ENCODE assay signal across 13 cellular contexts in the genomic region with DNA sequence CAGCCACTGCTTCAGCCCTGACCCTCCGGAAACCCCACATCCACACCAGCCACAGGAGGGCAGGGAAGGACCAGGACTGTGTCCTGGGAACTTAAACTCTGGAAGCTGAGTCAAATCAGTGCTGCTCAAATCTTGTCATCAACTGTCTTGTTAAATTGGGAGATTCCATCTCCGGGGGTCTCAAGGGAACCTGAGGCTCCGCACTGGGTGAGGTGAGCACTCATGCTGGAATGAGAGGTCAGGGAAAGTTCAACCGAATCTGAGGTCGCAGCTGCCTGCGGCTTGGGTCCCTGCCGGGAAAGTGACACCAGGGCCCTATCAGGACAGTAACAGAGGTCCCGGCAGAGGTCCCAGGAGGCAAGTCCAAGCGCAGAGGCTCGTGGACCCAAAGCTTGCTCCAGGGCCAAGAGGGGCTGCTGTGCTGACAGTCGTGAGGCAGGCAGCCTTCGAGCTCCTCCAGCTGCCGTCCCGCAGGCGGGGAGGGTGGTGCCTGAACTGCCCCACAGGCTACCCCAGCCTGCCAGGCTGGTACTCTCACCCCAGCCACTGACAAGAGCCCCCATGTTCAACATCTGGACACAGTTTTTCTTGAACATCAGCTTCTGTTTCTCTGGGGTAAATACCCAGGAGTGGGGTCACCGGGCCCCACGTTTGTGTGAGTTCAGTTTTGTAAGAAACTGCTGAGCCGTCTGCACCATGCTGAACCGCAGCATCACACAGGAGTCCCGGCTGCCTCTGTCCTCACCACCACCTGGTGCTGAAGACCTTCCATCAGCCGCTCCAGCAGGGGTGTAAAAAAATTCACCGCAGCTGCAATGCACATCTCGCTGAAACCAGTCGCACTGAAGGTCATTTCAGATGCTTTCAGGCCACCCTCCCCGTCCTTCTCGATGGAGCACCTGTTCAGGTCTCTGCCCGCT.
DNase-seq lines count a peak whose midpoint lies in the region; ATAC-seq and TF ChIP-seq lines count a peak whose summit lies in the region.
"Had no signal": no experiment of that assay in that cellular context is flagged by ENCODE, and none has a peak within 500 bp of the region (broad histone marks: within the 10 kb centered on the region; RNA-seq: fewer than 3 reads in every experiment).

No MANE protein-coding gene starts in this region.

- H3K27me3 ChIP-seq in heart left ventricle = no peaks in the 10 kb centered on the region
- no peaks in the 10 kb centered on the region for H3K27me3 ChIP-seq in parathyroid adenoma (ENCODE audit: control insufficient read depth, insufficient read depth, low read length)
- H3K27me3 ChIP-seq: suprapubic skin had no signal

- no peak overlapping the region for H2AFZ ChIP-seq in parathyroid adenoma
- H2AFZ ChIP-seq: PC-9 had no signal

- TF ChIP-seq POLR2A in heart left ventricle (IDR thresholded peaks at IDR 0.05) = no peak

- DNase-seq in EH (ENCODE audit: low read depth) (peak; percentile 61), heart left ventricle (peak; percentile 52 to 81 (median 70)), activated gamma-delta T cell treated with Interleukin-2 at 50 U/mL for 16 hours (no peak)
- DNase-seq in stimulated activated naive CD8-positive, alpha-beta T cell treated with anti-CD3 and anti-CD28 coated beads, Interleukin-15, Interleukin-2, amounts not matched to agents 100 U/mL and 50 U/mL, for 24 hours = no peak
- DNase-seq in activated CD4-positive, alpha-beta T cell treated with anti-CD3 and anti-CD28 coated beads, Interleukin-2, amount 50 U/mL, for 4 hours = no peak
- DNase-seq: activated CD4-positive, alpha-beta T cell treated with anti-CD3 and anti-CD28 coated beads for 48 hours; midbrain had no signal

- H3K27ac ChIP-seq in heart left ventricle (no peak overlapping the region), parathyroid adenoma (no peak overlapping the region)
- H3K27ac ChIP-seq: PC-9, suprapubic skin had no signal

- H3K79me2 ChIP-seq in parathyroid adenoma = peaks cover 18% of the 10 kb centered on the region

- H3K9me3 ChIP-seq in heart left ventricle = no peaks in the 10 kb centered on the region
- no peaks in the 10 kb centered on the region for H3K9me3 ChIP-seq in parathyroid adenoma (ENCODE audit: control insufficient read depth, low read length)
- H3K9me3 ChIP-seq: suprapubic skin had no signal

- H3K4me2 ChIP-seq in parathyroid adenoma (ENCODE audit: low read length) = no peak overlapping the region
- H3K4me2 ChIP-seq: PC-9 had no signal

- intact Hi-C loops in heart left ventricle (cut with DNase I) = loop anchor here in 4 of 10 donors (5.0 to 10.0 kb wide), 4 partner anchors 196 to 209 kb away; no protein-coding TSS in a partner anchor

- no peak overlapping the region for H3K9ac ChIP-seq in parathyroid adenoma

- H3K4me3 ChIP-seq in WI38 (ENCODE audit: low read depth, low read length) = no peak overlapping the region
- H3K4me3 ChIP-seq in heart left ventricle = no peak overlapping the region
- H3K4me3 ChIP-seq in parathyroid adenoma (ENCODE audit: low read depth, low read length) = no peak overlapping the region
- H3K4me3 ChIP-seq: PC-9, suprapubic skin had no signal

- H3K4me1 ChIP-seq in heart left ventricle (peaks cover 0 to 39% (median 13%) of the 10 kb centered on the region in 12 donors), parathyroid adenoma (peaks cover 11% of the 10 kb centered on the region)

- WGBS in heart left ventricle, 4 donors = 55 to 64% (median 63%) methylated on average over 20 to 27 of the region's 27 CpGs

- TF ChIP-seq CTCF in WI38 (IDR thresholded peaks at IDR 0.05; ENCODE audit: low read depth, low read length) = peak; percentile 40
- peak in 8 of 12 donors; percentile 18 to 42 (median 34) for TF ChIP-seq CTCF in heart left ventricle (IDR thresholded peaks at IDR 0.05)
- TF ChIP-seq CTCF in parathyroid adenoma (IDR thresholded peaks at IDR 0.05) = peak; percentile 19

- H3K36me3 ChIP-seq in heart left ventricle = no peaks in the 10 kb centered on the region
- no peaks in the 10 kb centered on the region for H3K36me3 ChIP-seq in parathyroid adenoma (ENCODE audit: control insufficient read depth, insufficient read depth, low read length)
- H3K36me3 ChIP-seq: suprapubic skin had no signal

- ATAC-seq in heart left ventricle (peak; percentile 41 to 80 (median 79)), GM21576 (IDR thresholded peaks at IDR 0.05; ENCODE audit: unreplicated experiment) (no peak)
- ATAC-seq in stimulated activated naive CD8-positive, alpha-beta T cell treated with anti-CD3 and anti-CD28 coated beads, Interleukin-15, Interleukin-2, amounts not matched to agents 100 U/mL and 50 U/mL, for 24 hours = no peak
- ATAC-seq: esophagus mucosa had no signal

Comparison
In these comparisons a context has a peak if more than half of its experiments do, and no peak if none do; other contexts are left out.
1. DNase-seq: peak in EH (single experiment) and heart left ventricle (5 of 5); none in stimulated activated naive CD8-positive, alpha-beta T cell treated with anti-CD3 and anti-CD28 coated beads, Interleukin-15, Interleukin-2, amounts not matched to agents 100 U/mL and 50 U/mL, for 24 hours (single experiment), activated CD4-positive, alpha-beta T cell treated with anti-CD3 and anti-CD28 coated beads, Interleukin-2, amount 50 U/mL, for 4 hours (0 of 2) and activated gamma-delta T cell treated with Interleukin-2 at 50 U/mL for 16 hours (single experiment).
2. ATAC-seq: peak in heart left ventricle (4 of 4); none in stimulated activated naive CD8-positive, alpha-beta T cell treated with anti-CD3 and anti-CD28 coated beads, Interleukin-15, Interleukin-2, amounts not matched to agents 100 U/mL and 50 U/mL, for 24 hours (single experiment) and GM21576 (single experiment).
3. Peak in every context shown above with its lines, with median percentiles within 50 percentile points of each other: CTCF ChIP-seq.